Comparison of ENCODE assay signal across 18 cellular contexts in genomic region chr3:130834476-130834875, GRCh38. TPM values are rescaled to one million over a fixed set of nuclear protein-coding genes. Genes with fewer than 3 reads are reported as not detected.
DNase-seq lines count a peak whose midpoint lies in the region; ATAC-seq and TF ChIP-seq lines count a peak whose summit lies in the region.
"Had no signal": no experiment of that assay in that cellular context is flagged by ENCODE, and none has a peak within 500 bp of the region (broad histone marks: within the 10 kb centered on the region; RNA-seq: fewer than 3 reads in every experiment).

No MANE protein-coding gene starts in this region.

- H3K27me3 ChIP-seq in effector memory CD4-positive, alpha-beta T cell (replicated peaks; ENCODE audit: control insufficient read depth, insufficient read depth, low read length, poor library complexity, severe bottlenecking) = peaks cover 4% of the 10 kb centered on the region
- H3K27me3 ChIP-seq: BLaER1 treated with 17β-estradiol and CSF1 and Interleukin-3, amounts not matched to agents 10 nM and 100 nM; thyroid gland had no signal

- H3K4me3 ChIP-seq in choroid plexus epithelial cell (ENCODE audit: low read depth, low read length) = no peak overlapping the region
- H3K4me3 ChIP-seq in effector memory CD4-positive, alpha-beta T cell (ENCODE audit: insufficient read depth, low read depth, low read length, poor library complexity, severe bottlenecking) = no peak overlapping the region
- H3K4me3 ChIP-seq: BLaER1 treated with 17β-estradiol and CSF1 and Interleukin-3, amounts not matched to agents 10 nM and 100 nM; thyroid gland had no signal

- H3K36me3 ChIP-seq in effector memory CD4-positive, alpha-beta T cell (ENCODE audit: control insufficient read depth, insufficient read depth, low read length) = no peaks in the 10 kb centered on the region
- H3K36me3 ChIP-seq: BLaER1 treated with 17β-estradiol and CSF1 and Interleukin-3, amounts not matched to agents 10 nM and 100 nM; thyroid gland had no signal

- H3K4me1 ChIP-seq in effector memory CD4-positive, alpha-beta T cell (ENCODE audit: control insufficient read depth, insufficient read depth, low read length, poor library complexity, severe bottlenecking) = no peaks in the 10 kb centered on the region

- DNase-seq in GM03348 (ENCODE audit: low spot score) = peak; percentile 14
- DNase-seq in NCI-H446 treated with DMSO at 0.1 percent for 48 hours (lab: John Stamatoyannopoulos, UW) = peak; percentile 35
- DNase-seq in choroid plexus epithelial cell (ENCODE audit: low read depth) = peak; percentile 48
- no peak for DNase-seq in omental fat pad (ENCODE audit: low spot score)
- no peak for DNase-seq in erythroblast (lab: John Stamatoyannopoulos, UW)
- no peak for DNase-seq in effector memory CD4-positive, alpha-beta T cell
- DNase-seq: activated CD4-positive, alpha-beta T cell treated with anti-CD3 and anti-CD28 coated beads for 36 hours; activated naive CD4-positive, alpha-beta T cell treated with Interleukin-2 at 50 U/mL for 16 hours; DND-41; endodermal cell; glutamatergic neuron; H9; immature natural killer cell; stimulated activated CD4-positive, alpha-beta T cell treated with anti-CD3 and anti-CD28 coated beads, Interleukin-2, amount 100 ng/mL, for 48 hours; thyroid gland had no signal

- no peak for TF ChIP-seq POLR2A in erythroblast (IDR thresholded peaks at IDR 0.05; ENCODE audit: low read length)

- TF ChIP-seq CTCF in choroid plexus epithelial cell (conservative IDR thresholded peaks at IDR 0.05; ENCODE audit: low read depth, low read length) = no peak
- no peak for TF ChIP-seq CTCF in omental fat pad (IDR thresholded peaks at IDR 0.05)

- no peaks in the 10 kb centered on the region for H3K9me3 ChIP-seq in effector memory CD4-positive, alpha-beta T cell (ENCODE audit: control insufficient read depth, low read length)
- H3K9me3 ChIP-seq: BLaER1 treated with 17β-estradiol and CSF1 and Interleukin-3, amounts not matched to agents 10 nM and 100 nM; thyroid gland had no signal

- ATAC-seq in omental fat pad (ENCODE audit: low FRiP score) (peak; percentile 46), HG02852 (IDR thresholded peaks at IDR 0.05; ENCODE audit: unreplicated experiment) (no peak), GM21360 (IDR thresholded peaks at IDR 0.05; ENCODE audit: unreplicated experiment) (no peak)
- ATAC-seq: activated CD4-positive, alpha-beta T cell treated with anti-CD3 and anti-CD28 coated beads for 36 hours had no signal

- H3K27ac ChIP-seq in effector memory CD4-positive, alpha-beta T cell (ENCODE audit: insufficient read depth, low read length, poor library complexity, severe bottlenecking) = no peak overlapping the region
- H3K27ac ChIP-seq: BLaER1 treated with 17β-estradiol and CSF1 and Interleukin-3, amounts not matched to agents 10 nM and 100 nM; thyroid gland had no signal

RNA-seq across cellular contexts. Expression of gene ATP2C1, which starts 59.4 kb away (rescaled TPM):
- total RNA-seq in omental fat pad = 10 to 100 TPM; 53.2 to 63.5 (median 61.6) TPM

Comparison
In these comparisons a context has a peak if more than half of its experiments do, and no peak if none do; other contexts are left out.
1. DNase-seq: peak in GM03348 (single experiment), NCI-H446 treated with DMSO at 0.1 percent for 48 hours (single experiment) and choroid plexus epithelial cell (single experiment); none in omental fat pad (single experiment), erythroblast (0 of 2) and effector memory CD4-positive, alpha-beta T cell (0 of 3).